In genomic region chr19:6529937-6530384, GRCh38 we compare ENCODE assay signal across 10 cellular contexts. TPM values are rescaled to one million over a fixed set of nuclear protein-coding genes. Genes with fewer than 3 reads are reported as not detected.
DNase-seq lines count a peak whose midpoint lies in the region; ATAC-seq and TF ChIP-seq lines count a peak whose summit lies in the region.
"Had no signal": no experiment of that assay in that cellular context is flagged by ENCODE, and none has a peak within 500 bp of the region (broad histone marks: within the 10 kb centered on the region; RNA-seq: fewer than 3 reads in every experiment).

No MANE protein-coding gene starts in this region.

- peaks cover 17% of the 10 kb centered on the region for H3K9me3 Mint-ChIP-seq in endothelial cell (ENCODE audit: unreplicated experiment)

- no peaks in the 10 kb centered on the region for H3K9me2 ChIP-seq in OCI-LY7 (ENCODE audit: insufficient read depth, low read length)

- no TSS peak for BruUV-seq in OCI-LY7 (replicated peaks; lab: Mats Ljungman, UMichigan)

- H3K36me3 ChIP-seq in GM06990 (ENCODE audit: control insufficient read depth, insufficient read depth, low read length) (peaks cover 9% of the 10 kb centered on the region), OCI-LY7 (ENCODE audit: insufficient read depth, low read length) (peaks cover 10% of the 10 kb centered on the region), rectal smooth muscle tissue (ENCODE audit: control insufficient read depth, insufficient read depth, low read length) (no peaks in the 10 kb centered on the region)

- H3K9me3 ChIP-seq in OCI-LY7 (ENCODE audit: low read length), result no peaks in the 10 kb centered on the region

- peak overlapping the region; percentile 84 for H3K4me3 Mint-ChIP-seq in endothelial cell (ENCODE audit: unreplicated experiment)

- H3K36me3 Mint-ChIP-seq in endothelial cell (ENCODE audit: low read depth, unreplicated experiment), result peaks cover 26% of the 10 kb centered on the region

- H2AFZ ChIP-seq in OCI-LY7 (ENCODE audit: low read length), result no peak overlapping the region

- H3K27ac Mint-ChIP-seq in endothelial cell (ENCODE audit: unreplicated experiment), result peak overlapping the region; percentile 87

- H3K4me1 Mint-ChIP-seq in endothelial cell (ENCODE audit: unreplicated experiment), result peaks cover 27% of the 10 kb centered on the region

- TF ChIP-seq CTCF in GM06990 (IDR thresholded peaks at IDR 0.05; ENCODE audit: insufficient read depth, low read length, poor library complexity, severe bottlenecking) (no peak), OCI-LY7 (conservative IDR thresholded peaks at IDR 0.05; ENCODE audit: low read length) (no peak), endothelial cell (IDR thresholded peaks at IDR 0.05; ENCODE audit: unreplicated experiment) (no peak)

- peak overlapping the region; percentile 98 for H3K4me3 ChIP-seq in GM06990 (replicated peaks; ENCODE audit: low read depth, low read length)
- H3K4me3 ChIP-seq in OCI-LY7 (ENCODE audit: low read depth, low read length, poor library complexity, severe bottlenecking), result peak overlapping the region; percentile 91
- peak overlapping the region; percentile 73 for H3K4me3 ChIP-seq in rectal smooth muscle tissue (ENCODE audit: low read length)

- H3K9ac ChIP-seq in rectal smooth muscle tissue (ENCODE audit: low read length), result no peak overlapping the region

- intact Hi-C loops in OCI-LY7 (cut with micrococcal nuclease; ENCODE audit: unreplicated experiment), result loop anchor here (2.0 kb wide), 1 partner anchor 47 kb away; no protein-coding TSS in a partner anchor

- peaks cover 22% of the 10 kb centered on the region for H3K27me3 Mint-ChIP-seq in endothelial cell (ENCODE audit: unreplicated experiment)

- H3K27me3 ChIP-seq in GM06990 (replicated peaks; ENCODE audit: control insufficient read depth, insufficient read depth, low read length) (no peaks in the 10 kb centered on the region), rectal smooth muscle tissue (ENCODE audit: control insufficient read depth, insufficient read depth, low read length) (peaks cover 16% of the 10 kb centered on the region)

- H3K27ac ChIP-seq in OCI-LY7 (ENCODE audit: low read depth, low read length, poor library complexity, severe bottlenecking) (peak overlapping the region; percentile 91), rectal smooth muscle tissue (ENCODE audit: low read depth, low read length) (no peak overlapping the region)

- POLR2A ChIA-PET in OCI-LY7 (lab: Charles Lee), result interaction anchor here (0.8 kb wide), 1 partner anchor 50 kb away, joined by 3 read pairs; no protein-coding TSS in a partner anchor

- peaks cover 54% of the 10 kb centered on the region for H3K4me1 ChIP-seq in OCI-LY7 (ENCODE audit: insufficient read depth, low read length, poor library complexity, severe bottlenecking)
- peaks cover 4% of the 10 kb centered on the region for H3K4me1 ChIP-seq in rectal smooth muscle tissue (ENCODE audit: control insufficient read depth, insufficient read depth, low read length)

- H3K4me2 ChIP-seq in OCI-LY7 (ENCODE audit: low read length), result peak overlapping the region; percentile 80

- DNase-seq in GM06990 (ENCODE audit: extremely low read depth, insufficient read length), result no peak
- no peak for DNase-seq in OCI-LY7 (ENCODE audit: low spot score)
- no peak for DNase-seq in endothelial cell (ENCODE audit: low spot score)
- no peak for DNase-seq in activated gamma-delta T cell (lab: John Stamatoyannopoulos, UW)
- DNase-seq in NCI-H1417 treated with DMSO at 0.1 percent for 48 hours (lab: John Stamatoyannopoulos, UW), result no peak

- no peak for ATAC-seq in GM19467 (IDR thresholded peaks at IDR 0.05; ENCODE audit: unreplicated experiment)
- ATAC-seq in esophagus mucosa, result no peak

- H4K20me1 ChIP-seq in OCI-LY7 (ENCODE audit: insufficient read depth, low read length), result peaks cover 14% of the 10 kb centered on the region; the same call in 1 of the 2 replicates

- H3K79me2 ChIP-seq in OCI-LY7 (ENCODE audit: insufficient read depth, low read depth, low read length), result peaks cover 32% of the 10 kb centered on the region

- CTCF ChIA-PET in OCI-LY7 (lab: Charles Lee; ENCODE audit: unreplicated experiment), result interaction anchor here (0.6 kb wide), 1 partner anchor 50 kb away, joined by 3 read pairs; no protein-coding TSS in a partner anchor

RNA-seq across cellular contexts. Expression of gene TNFSF9, which starts 0.9 kb away (rescaled TPM):
- 18.1 and 22.3 TPM in 2 replicates for total RNA-seq in OCI-LY7 (2014; rRNA removed; shearing (Covaris generic))
- total RNA-seq in OCI-LY7 (2022) (16.1 and 20.9 TPM in 2 replicates), endothelial cell (ENCODE audit: unreplicated experiment) (3.0 TPM), esophagus mucosa (4.7 TPM)

RNA-seq across cellular contexts. Expression of gene TUBB4A, which starts 27.9 kb away (rescaled TPM):
- total RNA-seq in OCI-LY7 (2014; rRNA removed; shearing (Covaris generic)), result 9.7 and 14.4 TPM in 2 replicates
- total RNA-seq in OCI-LY7 (2022) (12.6 and 16.0 TPM in 2 replicates), endothelial cell (ENCODE audit: unreplicated experiment) (0.21 TPM), esophagus mucosa (0.12 TPM)
- total RNA-seq: bronchial epithelial cell, RPMI7951 had no signal

RNA-seq across cellular contexts. Expression of gene DENND1C, which starts 48.4 kb away (rescaled TPM):
- 40.9 and 41.8 TPM in 2 replicates for total RNA-seq in OCI-LY7 (2014; rRNA removed; shearing (Covaris generic))
- total RNA-seq in OCI-LY7 (2022) (68.3 and 76.1 TPM in 2 replicates), endothelial cell (ENCODE audit: unreplicated experiment) (1.5 TPM), esophagus mucosa (1.3 TPM)
- total RNA-seq: RPMI7951 had no signal

Comparison
In these comparisons a context has a peak if more than half of its experiments do, and no peak if none do; other contexts are left out.
1. RNA of gene DENND1C, which starts 48.4 kb away (total RNA-seq): 40.9 to 76.1 TPM in OCI-LY7; 1.5 TPM in endothelial cell (single experiment) and 1.3 TPM in esophagus mucosa (single experiment); every median in the first group is over 10 times any median in the second.
2. Peak in every context shown above with its lines, with median percentiles within 50 percentile points of each other: H3K4me3 ChIP-seq.